14 cellular contexts compared by ENCODE assay signal in genomic region chr16:19348578-19349315, GRCh38.
DNase-seq lines count a peak whose midpoint lies in the region; ATAC-seq and TF ChIP-seq lines count a peak whose summit lies in the region.
"Had no signal": no experiment of that assay in that cellular context is flagged by ENCODE, and none has a peak within 500 bp of the region (broad histone marks: within the 10 kb centered on the region; RNA-seq: fewer than 3 reads in every experiment).

No MANE protein-coding gene starts in this region.

- H3K36me3 Mint-ChIP-seq in glutamatergic neuron (ENCODE audit: unreplicated experiment): no peaks in the 10 kb centered on the region
- H3K36me3 Mint-ChIP-seq in stimulated activated memory B cell treated with anti-CD40 and anti-IgM and Interleukin-4, amounts not matched to agents 10 μg/mL and 1 μg/mL and 100 μg/mL, for 72 hours: no peaks in the 10 kb centered on the region

- no peak for ATAC-seq in stimulated activated memory B cell treated with anti-CD40 and anti-IgM and Interleukin-4, amounts not matched to agents 10 μg/mL and 1 μg/mL and 100 μg/mL, for 72 hours
- ATAC-seq in GM21390 (IDR thresholded peaks at IDR 0.05; ENCODE audit: unreplicated experiment) (no peak), GM18498 (IDR thresholded peaks at IDR 0.05; ENCODE audit: unreplicated experiment) (no peak), HG02763 (IDR thresholded peaks at IDR 0.05; ENCODE audit: unreplicated experiment) (no peak)
- ATAC-seq: GM12878 had no signal

- no peak for TF ChIP-seq CTCF in glutamatergic neuron (IDR thresholded peaks at IDR 0.05; ENCODE audit: partially characterized antibody, unreplicated experiment)

- peaks cover 16% of the 10 kb centered on the region for H3K27me3 Mint-ChIP-seq in glutamatergic neuron (ENCODE audit: unreplicated experiment)
- H3K27me3 Mint-ChIP-seq in stimulated activated memory B cell treated with anti-CD40 and anti-IgM and Interleukin-4, amounts not matched to agents 10 μg/mL and 1 μg/mL and 100 μg/mL, for 72 hours: peaks cover 14% of the 10 kb centered on the region

- H3K4me3 Mint-ChIP-seq in glutamatergic neuron (ENCODE audit: unreplicated experiment): peak overlapping the region; percentile 74
- no peak overlapping the region for H3K4me3 Mint-ChIP-seq in stimulated activated memory B cell treated with anti-CD40 and anti-IgM and Interleukin-4, amounts not matched to agents 10 μg/mL and 1 μg/mL and 100 μg/mL, for 72 hours
- H3K4me3 Mint-ChIP-seq: activated T-helper 1 cell treated with anti-CD3 and anti-CD28 coated beads, Interleukin-12 subunit alpha, Interleukin-12 subunit beta, Interleukin-2, Interleukin-4 antibody, amounts not matched to agents 30 ng/mL and 10 ng/mL and 1 ng/mL, durations not matched to agents 14 hours and 24 hours and 36 hours; T-helper 1 cell treated with Interleukin-12 subunit alpha and Interleukin-12 subunit beta and Interleukin-4 antibody, amounts not matched to agents 30 μg/mL and 1 μg/mL, for 36 hours had no signal

- H3K27ac Mint-ChIP-seq in glutamatergic neuron (ENCODE audit: unreplicated experiment): peak overlapping the region; percentile 96
- H3K27ac Mint-ChIP-seq in stimulated activated memory B cell treated with anti-CD40 and anti-IgM and Interleukin-4, amounts not matched to agents 10 μg/mL and 1 μg/mL and 100 μg/mL, for 72 hours: peak overlapping the region; percentile 19
- H3K27ac Mint-ChIP-seq: activated T-helper 1 cell treated with anti-CD3 and anti-CD28 coated beads, Interleukin-12 subunit alpha, Interleukin-12 subunit beta, Interleukin-2, Interleukin-4 antibody, amounts not matched to agents 30 ng/mL and 10 ng/mL and 1 ng/mL, durations not matched to agents 14 hours and 24 hours and 36 hours; T-helper 1 cell treated with Interleukin-12 subunit alpha and Interleukin-12 subunit beta and Interleukin-4 antibody, amounts not matched to agents 30 μg/mL and 1 μg/mL, for 36 hours had no signal

- peaks cover 23% of the 10 kb centered on the region for H3K4me1 Mint-ChIP-seq in glutamatergic neuron (ENCODE audit: low read depth, unreplicated experiment)
- no peaks in the 10 kb centered on the region for H3K4me1 Mint-ChIP-seq in stimulated activated memory B cell treated with anti-CD40 and anti-IgM and Interleukin-4, amounts not matched to agents 10 μg/mL and 1 μg/mL and 100 μg/mL, for 72 hours

- peaks cover 13% of the 10 kb centered on the region for H3K9me3 Mint-ChIP-seq in glutamatergic neuron (ENCODE audit: unreplicated experiment)
- H3K9me3 Mint-ChIP-seq in stimulated activated memory B cell treated with anti-CD40 and anti-IgM and Interleukin-4, amounts not matched to agents 10 μg/mL and 1 μg/mL and 100 μg/mL, for 72 hours: no peaks in the 10 kb centered on the region
- H3K9me3 Mint-ChIP-seq: activated T-helper 1 cell treated with anti-CD3 and anti-CD28 coated beads, Interleukin-12 subunit alpha, Interleukin-12 subunit beta, Interleukin-2, Interleukin-4 antibody, amounts not matched to agents 30 ng/mL and 10 ng/mL and 1 ng/mL, durations not matched to agents 14 hours and 24 hours and 36 hours; T-helper 1 cell treated with Interleukin-12 subunit alpha and Interleukin-12 subunit beta and Interleukin-4 antibody, amounts not matched to agents 30 μg/mL and 1 μg/mL, for 36 hours had no signal

- DNase-seq in NCI-H345 (lab: John Stamatoyannopoulos, UW): peak; percentile 44
- DNase-seq in NCI-H345 treated with DMSO at 0.1 percent for 48 hours (lab: John Stamatoyannopoulos, UW; ENCODE audit: unreplicated experiment): no peak
- peak; percentile 58 for DNase-seq in NCI-H2227 (lab: John Stamatoyannopoulos, UW; ENCODE audit: unreplicated experiment)
- peak; percentile 68 for DNase-seq in glutamatergic neuron
- DNase-seq: HCEC 1CT; NCI-H1105; stimulated activated CD4-positive, alpha-beta T cell treated with anti-CD3 and anti-CD28 coated beads, Interleukin-15, amount 100 ng/mL, for 24 hours had no signal
